In the genomic region with DNA sequence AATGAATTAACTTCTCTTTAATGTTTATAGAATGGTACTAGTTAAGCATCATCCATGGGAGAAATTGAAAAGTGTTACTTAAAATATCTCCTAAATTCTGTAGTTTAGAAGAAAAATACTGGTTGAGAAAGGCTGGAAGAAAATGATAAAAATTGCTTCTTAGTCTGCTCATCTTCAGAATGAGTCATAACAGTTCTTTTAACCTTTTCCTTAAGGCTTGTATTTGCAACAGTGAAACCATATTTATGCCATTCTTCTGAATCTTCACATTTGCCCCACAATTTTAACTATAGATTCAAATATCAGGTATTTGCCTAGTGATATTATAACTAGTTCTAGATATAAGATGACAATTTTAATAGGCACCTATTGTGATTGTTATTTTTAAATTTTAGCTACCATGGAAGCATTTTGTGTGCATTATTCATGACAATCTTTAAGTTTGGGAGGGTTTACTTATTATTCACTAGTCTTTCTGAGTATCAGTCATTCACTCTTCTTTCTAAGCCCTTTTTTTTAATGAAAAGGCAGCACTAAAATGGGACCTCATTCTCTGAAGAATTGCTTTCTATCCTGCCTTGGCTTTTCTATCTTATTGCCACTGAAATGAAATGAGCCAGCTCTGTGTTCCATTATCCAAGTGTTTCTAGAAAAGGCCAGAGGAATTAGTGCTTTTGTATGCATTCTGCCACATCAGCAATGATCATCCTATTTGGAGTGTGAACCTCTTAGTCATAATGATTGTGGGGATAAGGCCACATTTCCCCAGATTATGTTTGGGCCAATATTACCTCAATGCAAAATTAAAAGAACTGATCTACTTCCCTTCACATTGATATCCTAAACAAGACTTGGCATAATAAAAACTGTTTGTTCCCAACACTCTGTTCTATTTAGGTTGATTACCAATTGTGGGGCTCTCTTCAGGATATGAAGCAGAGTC, we compare ENCODE assay signal across 15 cellular contexts. TPM values are rescaled to one million over a fixed set of nuclear protein-coding genes. Genes with fewer than 3 reads are reported as not detected.
DNase-seq lines count a peak whose midpoint lies in the region; ATAC-seq and TF ChIP-seq lines count a peak whose summit lies in the region.
"Had no signal": no experiment of that assay in that cellular context is flagged by ENCODE, and none has a peak within 500 bp of the region (broad histone marks: within the 10 kb centered on the region; RNA-seq: fewer than 3 reads in every experiment).

No MANE protein-coding gene starts in this region.

- no peak overlapping the region for H3K9ac ChIP-seq in endocrine pancreas (ENCODE audit: control insufficient read depth, insufficient read depth, low read length)

- ATAC-seq in CD4-positive, alpha-beta T cell (ENCODE audit: poor library complexity): no peak
- peak; percentile 70 for ATAC-seq in GM18511 (IDR thresholded peaks at IDR 0.05; ENCODE audit: unreplicated experiment)
- ATAC-seq in HG03571 (IDR thresholded peaks at IDR 0.05; ENCODE audit: unreplicated experiment): no peak
- ATAC-seq: lower lobe of right lung, right lobe of liver had no signal

- H3K9me3 ChIP-seq in CD4-positive, alpha-beta T cell (ENCODE audit: control insufficient read depth, low read length): no peaks in the 10 kb centered on the region
- H3K9me3 ChIP-seq in endocrine pancreas (ENCODE audit: control insufficient read depth, low read length): no peaks in the 10 kb centered on the region
- H3K9me3 ChIP-seq: lower lobe of right lung, right lobe of liver, SJCRH30 had no signal

- CTCF ChIA-PET in CD4-positive, alpha-beta T cell (lab: Charles Lee): no interaction called here

- DNase-seq in CD4-positive, alpha-beta T cell: no peak
- DNase-seq in T-helper 2 cell treated with Interferon-gamma antibody and Interleukin-4, amounts not matched to agents 5 μg/mL and 100 μg/mL, for 36 hours (ENCODE audit: low spot score): no peak
- DNase-seq in middle frontal gyrus (ENCODE audit: extremely low spot score, low spot score): no peak
- no peak for DNase-seq in NCI-H1092 treated with DMSO at 0.1 percent for 48 hours (lab: John Stamatoyannopoulos, UW)
- DNase-seq: DMS79, KBM-7, lower lobe of right lung, NCI-H446 treated with DMSO at 0.1 percent for 48 hours, right lobe of liver, SJCRH30 had no signal

- POLR2A ChIA-PET in CD4-positive, alpha-beta T cell (lab: Charles Lee): interaction anchor here (0.6 kb wide), 1 partner anchor 191 kb away, joined by 3 read pairs; no protein-coding TSS in a partner anchor

- H3K4me1 Mint-ChIP-seq in CD4-positive, alpha-beta T cell (ENCODE audit: low read depth): peaks cover 22% of the 10 kb centered on the region
- peaks cover 60% of the 10 kb centered on the region for H3K4me1 Mint-ChIP-seq in T-helper 2 cell treated with Interferon-gamma antibody and Interleukin-4, amounts not matched to agents 5 μg/mL and 100 μg/mL, for 36 hours (ENCODE audit: low read depth)

- H3K4me3 Mint-ChIP-seq in CD4-positive, alpha-beta T cell: no peak overlapping the region
- H3K4me3 Mint-ChIP-seq in T-helper 2 cell treated with Interferon-gamma antibody and Interleukin-4, amounts not matched to agents 5 μg/mL and 100 μg/mL, for 36 hours: peak overlapping the region; percentile 36
- H3K4me3 Mint-ChIP-seq: type B pancreatic cell had no signal

- no peak for TF ChIP-seq CTCF in CD4-positive, alpha-beta T cell (IDR thresholded peaks at IDR 0.05)

- no peak overlapping the region for H3K27ac ChIP-seq in CD4-positive, alpha-beta T cell (ENCODE audit: low read depth, low read length)
- H3K27ac ChIP-seq: HL-60, lower lobe of right lung, right lobe of liver, SJCRH30 had no signal

- H3K27me3 ChIP-seq in CD4-positive, alpha-beta T cell (ENCODE audit: control insufficient read depth, insufficient read depth, low read length): no peaks in the 10 kb centered on the region
- H3K27me3 ChIP-seq in endocrine pancreas (ENCODE audit: control insufficient read depth, insufficient read depth, low read length): no peaks in the 10 kb centered on the region
- H3K27me3 ChIP-seq: right lobe of liver had no signal

- peak overlapping the region; percentile 60 for H3K27ac Mint-ChIP-seq in CD4-positive, alpha-beta T cell
- H3K27ac Mint-ChIP-seq in T-helper 2 cell treated with Interferon-gamma antibody and Interleukin-4, amounts not matched to agents 5 μg/mL and 100 μg/mL, for 36 hours: peak overlapping the region; percentile 74
- H3K27ac Mint-ChIP-seq: type B pancreatic cell had no signal

- peaks cover 8% of the 10 kb centered on the region for H3K4me1 ChIP-seq in endocrine pancreas (ENCODE audit: control insufficient read depth, insufficient read depth, low read length)
- H3K4me1 ChIP-seq: lower lobe of right lung, right lobe of liver, SJCRH30 had no signal

- intact Hi-C loops in CD4-positive, alpha-beta T cell (cut with DNase I, micrococcal nuclease): loop anchor here in 1 of 2 experiments (5.0 kb wide), 1 partner anchor 60 kb away; a partner anchor contains a TSS

- peaks cover 47% of the 10 kb centered on the region for H3K36me3 Mint-ChIP-seq in CD4-positive, alpha-beta T cell (ENCODE audit: low read depth)
- peaks cover 82% of the 10 kb centered on the region for H3K36me3 Mint-ChIP-seq in T-helper 2 cell treated with Interferon-gamma antibody and Interleukin-4, amounts not matched to agents 5 μg/mL and 100 μg/mL, for 36 hours (ENCODE audit: low read depth)
- H3K36me3 Mint-ChIP-seq: type B pancreatic cell had no signal

- H3K36me3 ChIP-seq in endocrine pancreas (ENCODE audit: control insufficient read depth, insufficient read depth, low read length): no peaks in the 10 kb centered on the region
- H3K36me3 ChIP-seq: lower lobe of right lung, right lobe of liver, SJCRH30 had no signal

- H3K27me3 Mint-ChIP-seq in CD4-positive, alpha-beta T cell: no peaks in the 10 kb centered on the region
- H3K27me3 Mint-ChIP-seq in T-helper 2 cell treated with Interferon-gamma antibody and Interleukin-4, amounts not matched to agents 5 μg/mL and 100 μg/mL, for 36 hours (ENCODE audit: low read depth): no peaks in the 10 kb centered on the region
- H3K27me3 Mint-ChIP-seq: type B pancreatic cell had no signal

- no peaks in the 10 kb centered on the region for H3K9me3 Mint-ChIP-seq in CD4-positive, alpha-beta T cell
- peaks cover 20% of the 10 kb centered on the region for H3K9me3 Mint-ChIP-seq in T-helper 2 cell treated with Interferon-gamma antibody and Interleukin-4, amounts not matched to agents 5 μg/mL and 100 μg/mL, for 36 hours
- H3K9me3 Mint-ChIP-seq: type B pancreatic cell had no signal

- H3K4me3 ChIP-seq in endocrine pancreas (ENCODE audit: control insufficient read depth, insufficient read depth, low read length): peak overlapping the region; percentile 22
- H3K4me3 ChIP-seq: lower lobe of right lung, right lobe of liver, SJCRH30 had no signal

RNA-seq across cellular contexts. Expression of a gene that starts 58.4 kb away (rescaled TPM):
- total RNA-seq in CD4-positive, alpha-beta T cell: 10 to 100 TPM; 51.2 to 51.3 TPM
